In the genomic region with DNA sequence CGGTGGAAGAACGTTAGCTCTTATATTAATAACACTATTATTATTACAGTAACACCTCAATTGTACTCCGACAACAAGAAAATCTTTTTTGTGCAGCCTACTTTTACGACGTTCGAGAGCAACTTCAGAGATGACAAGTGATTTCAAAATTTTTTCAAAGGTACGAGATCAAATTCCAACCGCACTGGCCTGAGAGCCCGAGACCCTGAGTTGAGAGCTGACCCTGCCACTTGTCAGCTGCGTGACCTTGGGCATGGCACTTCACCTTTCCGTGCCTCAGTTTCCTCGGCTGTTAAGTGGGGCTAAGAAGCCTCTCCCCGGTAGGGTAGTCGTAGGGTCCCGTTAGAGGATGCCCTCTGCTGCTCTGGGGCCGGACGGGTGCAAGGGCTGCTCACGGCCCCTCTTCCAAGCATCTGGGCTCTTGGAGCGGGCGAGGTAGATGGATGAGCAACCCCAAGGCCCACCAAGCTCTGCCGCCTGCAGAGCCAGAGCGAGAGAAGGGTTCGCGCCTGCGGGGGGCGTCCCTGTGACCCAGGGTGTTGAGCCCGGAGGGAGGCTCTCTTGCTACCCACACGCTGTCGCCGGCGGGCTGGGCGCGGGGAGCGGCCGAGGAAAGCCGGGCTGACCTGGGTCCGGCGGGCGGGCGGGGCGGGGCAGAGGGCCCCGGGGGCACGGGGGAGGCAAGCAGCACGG, we compare ENCODE assay signal across 1 cellular context.
TF ChIP-seq lines count a peak whose summit lies in the region.

No MANE protein-coding gene starts in this region.

TF ChIP-seq in HepG2, 621 proteins besides CTCF, POLR2A, EP300 and RAD21 (continues in another document):
- TF ChIP-seq ZFP82 (CRISPR knock-in tag; IDR thresholded peaks at IDR 0.05; ENCODE audit: borderline replicate concordance) (peak; percentile 91), HES4 (CRISPR knock-in tag; IDR thresholded peaks at IDR 0.05; ENCODE audit: borderline replicate concordance) (no peak; the same call in 1 of the 2 replicates), CCDC6 (CRISPR knock-in tag; IDR thresholded peaks at IDR 0.05) (no peak), NFE2L2 (IDR thresholded peaks at IDR 0.05; ENCODE audit: low read length) (no peak), ZMYM3 (CRISPR knock-in tag; IDR thresholded peaks at IDR 0.05) (peak; percentile 88), MTA1 (CRISPR knock-in tag; IDR thresholded peaks at IDR 0.05; ENCODE audit: borderline replicate concordance) (peak; percentile 82; the same call in 1 of the 2 replicates), GPN1 (CRISPR knock-in tag; IDR thresholded peaks at IDR 0.05; ENCODE audit: borderline replicate concordance) (0 out of 2 replicates have a peak, but pooled peaks have one; percentile 37), ZNF337 (CRISPR knock-in tag; IDR thresholded peaks at IDR 0.05; ENCODE audit: borderline replicate concordance, low read depth) (0 out of 2 replicates have a peak, but pooled peaks have one; percentile 51), SALL1 (CRISPR knock-in tag; IDR thresholded peaks at IDR 0.05) (peak; percentile 57), ISX (CRISPR knock-in tag; conservative IDR thresholded peaks at IDR 0.05) (0 out of 2 replicates have a peak, but pooled peaks have one; percentile 29), ATF7-NPFF (CRISPR knock-in tag; IDR thresholded peaks at IDR 0.05; ENCODE audit: low read depth) (no peak), DMAP1 (CRISPR knock-in tag; IDR thresholded peaks at IDR 0.05) (no peak), ZNF44 (CRISPR knock-in tag; IDR thresholded peaks at IDR 0.05) (peak; percentile 76; the same call in 1 of the 2 replicates), POGZ (CRISPR knock-in tag; IDR thresholded peaks at IDR 0.05) (no peak), ZNF253 (CRISPR knock-in tag; IDR thresholded peaks at IDR 0.05; ENCODE audit: borderline replicate concordance) (no peak), BORCS8-MEF2B (CRISPR knock-in tag; IDR thresholded peaks at IDR 0.05) (peak; percentile 80; the same call in 1 of the 2 replicates), TRIM22 (IDR thresholded peaks at IDR 0.05) (no peak), SMAD3 (CRISPR knock-in tag; IDR thresholded peaks at IDR 0.05) (peak; percentile 44; the same call in 1 of the 2 replicates), ZSCAN31 (CRISPR knock-in tag; IDR thresholded peaks at IDR 0.05; ENCODE audit: low read depth) (0 out of 2 replicates have a peak, but pooled peaks have one; percentile 28), AGO1 (IDR thresholded peaks at IDR 0.05; ENCODE audit: low read depth, low read length, poor library complexity, severe bottlenecking) (peak; percentile 70), MED13 (CRISPR knock-in tag; IDR thresholded peaks at IDR 0.05) (peak; percentile 45; the same call in 1 of the 2 replicates)
- TF ChIP-seq, protein P1, sequence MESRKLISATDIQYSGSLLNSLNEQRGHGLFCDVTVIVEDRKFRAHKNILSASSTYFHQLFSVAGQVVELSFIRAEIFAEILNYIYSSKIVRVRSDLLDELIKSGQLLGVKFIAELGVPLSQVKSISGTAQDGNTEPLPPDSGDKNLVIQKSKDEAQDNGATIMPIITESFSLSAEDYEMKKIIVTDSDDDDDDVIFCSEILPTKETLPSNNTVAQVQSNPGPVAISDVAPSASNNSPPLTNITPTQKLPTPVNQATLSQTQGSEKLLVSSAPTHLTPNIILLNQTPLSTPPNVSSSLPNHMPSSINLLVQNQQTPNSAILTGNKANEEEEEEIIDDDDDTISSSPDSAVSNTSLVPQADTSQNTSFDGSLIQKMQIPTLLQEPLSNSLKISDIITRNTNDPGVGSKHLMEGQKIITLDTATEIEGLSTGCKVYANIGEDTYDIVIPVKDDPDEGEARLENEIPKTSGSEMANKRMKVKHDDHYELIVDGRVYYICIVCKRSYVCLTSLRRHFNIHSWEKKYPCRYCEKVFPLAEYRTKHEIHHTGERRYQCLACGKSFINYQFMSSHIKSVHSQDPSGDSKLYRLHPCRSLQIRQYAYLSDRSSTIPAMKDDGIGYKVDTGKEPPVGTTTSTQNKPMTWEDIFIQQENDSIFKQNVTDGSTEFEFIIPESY (CRISPR knock-in tag; IDR thresholded peaks at IDR 0.05), result no peak
- TF ChIP-seq, protein P2, sequence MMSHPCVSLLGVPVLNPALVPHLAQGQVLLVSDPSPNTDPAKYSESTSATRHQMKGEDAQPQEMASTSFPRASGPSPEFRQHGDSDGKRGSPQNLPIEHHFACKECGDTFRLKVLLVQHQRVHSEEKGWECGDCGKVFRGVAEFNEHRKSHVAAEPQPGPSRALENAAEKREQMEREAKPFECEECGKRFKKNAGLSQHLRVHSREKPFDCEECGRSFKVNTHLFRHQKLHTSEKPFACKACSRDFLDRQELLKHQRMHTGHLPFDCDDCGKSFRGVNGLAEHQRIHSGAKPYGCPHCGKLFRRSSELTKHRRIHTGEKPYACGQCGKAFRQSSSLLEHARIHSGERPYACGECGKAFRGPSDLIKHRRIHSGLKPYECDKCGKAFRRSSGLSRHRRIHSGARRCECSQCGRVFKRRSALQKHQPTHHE (CRISPR knock-in tag; IDR thresholded peaks at IDR 0.05; ENCODE audit: borderline replicate concordance), result no peak
- TF ChIP-seq, protein P3, sequence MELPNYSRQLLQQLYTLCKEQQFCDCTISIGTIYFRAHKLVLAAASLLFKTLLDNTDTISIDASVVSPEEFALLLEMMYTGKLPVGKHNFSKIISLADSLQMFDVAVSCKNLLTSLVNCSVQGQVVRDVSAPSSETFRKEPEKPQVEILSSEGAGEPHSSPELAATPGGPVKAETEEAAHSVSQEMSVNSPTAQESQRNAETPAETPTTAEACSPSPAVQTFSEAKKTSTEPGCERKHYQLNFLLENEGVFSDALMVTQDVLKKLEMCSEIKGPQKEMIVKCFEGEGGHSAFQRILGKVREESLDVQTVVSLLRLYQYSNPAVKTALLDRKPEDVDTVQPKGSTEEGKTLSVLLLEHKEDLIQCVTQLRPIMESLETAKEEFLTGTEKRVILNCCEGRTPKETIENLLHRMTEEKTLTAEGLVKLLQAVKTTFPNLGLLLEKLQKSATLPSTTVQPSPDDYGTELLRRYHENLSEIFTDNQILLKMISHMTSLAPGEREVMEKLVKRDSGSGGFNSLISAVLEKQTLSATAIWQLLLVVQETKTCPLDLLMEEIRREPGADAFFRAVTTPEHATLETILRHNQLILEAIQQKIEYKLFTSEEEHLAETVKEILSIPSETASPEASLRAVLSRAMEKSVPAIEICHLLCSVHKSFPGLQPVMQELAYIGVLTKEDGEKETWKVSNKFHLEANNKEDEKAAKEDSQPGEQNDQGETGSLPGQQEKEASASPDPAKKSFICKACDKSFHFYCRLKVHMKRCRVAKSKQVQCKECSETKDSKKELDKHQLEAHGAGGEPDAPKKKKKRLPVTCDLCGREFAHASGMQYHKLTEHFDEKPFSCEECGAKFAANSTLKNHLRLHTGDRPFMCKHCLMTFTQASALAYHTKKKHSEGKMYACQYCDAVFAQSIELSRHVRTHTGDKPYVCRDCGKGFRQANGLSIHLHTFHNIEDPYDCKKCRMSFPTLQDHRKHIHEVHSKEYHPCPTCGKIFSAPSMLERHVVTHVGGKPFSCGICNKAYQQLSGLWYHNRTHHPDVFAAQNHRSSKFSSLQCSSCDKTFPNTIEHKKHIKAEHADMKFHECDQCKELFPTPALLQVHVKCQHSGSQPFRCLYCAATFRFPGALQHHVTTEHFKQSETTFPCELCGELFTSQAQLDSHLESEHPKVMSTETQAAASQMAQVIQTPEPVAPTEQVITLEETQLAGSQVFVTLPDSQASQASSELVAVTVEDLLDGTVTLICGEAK (IDR thresholded peaks at IDR 0.05), result no peak
- TF ChIP-seq, protein P3 (CRISPR knock-in tag; IDR thresholded peaks at IDR 0.05), result no peak; the same call in 1 of the 2 replicates
- TF ChIP-seq, protein P4, sequence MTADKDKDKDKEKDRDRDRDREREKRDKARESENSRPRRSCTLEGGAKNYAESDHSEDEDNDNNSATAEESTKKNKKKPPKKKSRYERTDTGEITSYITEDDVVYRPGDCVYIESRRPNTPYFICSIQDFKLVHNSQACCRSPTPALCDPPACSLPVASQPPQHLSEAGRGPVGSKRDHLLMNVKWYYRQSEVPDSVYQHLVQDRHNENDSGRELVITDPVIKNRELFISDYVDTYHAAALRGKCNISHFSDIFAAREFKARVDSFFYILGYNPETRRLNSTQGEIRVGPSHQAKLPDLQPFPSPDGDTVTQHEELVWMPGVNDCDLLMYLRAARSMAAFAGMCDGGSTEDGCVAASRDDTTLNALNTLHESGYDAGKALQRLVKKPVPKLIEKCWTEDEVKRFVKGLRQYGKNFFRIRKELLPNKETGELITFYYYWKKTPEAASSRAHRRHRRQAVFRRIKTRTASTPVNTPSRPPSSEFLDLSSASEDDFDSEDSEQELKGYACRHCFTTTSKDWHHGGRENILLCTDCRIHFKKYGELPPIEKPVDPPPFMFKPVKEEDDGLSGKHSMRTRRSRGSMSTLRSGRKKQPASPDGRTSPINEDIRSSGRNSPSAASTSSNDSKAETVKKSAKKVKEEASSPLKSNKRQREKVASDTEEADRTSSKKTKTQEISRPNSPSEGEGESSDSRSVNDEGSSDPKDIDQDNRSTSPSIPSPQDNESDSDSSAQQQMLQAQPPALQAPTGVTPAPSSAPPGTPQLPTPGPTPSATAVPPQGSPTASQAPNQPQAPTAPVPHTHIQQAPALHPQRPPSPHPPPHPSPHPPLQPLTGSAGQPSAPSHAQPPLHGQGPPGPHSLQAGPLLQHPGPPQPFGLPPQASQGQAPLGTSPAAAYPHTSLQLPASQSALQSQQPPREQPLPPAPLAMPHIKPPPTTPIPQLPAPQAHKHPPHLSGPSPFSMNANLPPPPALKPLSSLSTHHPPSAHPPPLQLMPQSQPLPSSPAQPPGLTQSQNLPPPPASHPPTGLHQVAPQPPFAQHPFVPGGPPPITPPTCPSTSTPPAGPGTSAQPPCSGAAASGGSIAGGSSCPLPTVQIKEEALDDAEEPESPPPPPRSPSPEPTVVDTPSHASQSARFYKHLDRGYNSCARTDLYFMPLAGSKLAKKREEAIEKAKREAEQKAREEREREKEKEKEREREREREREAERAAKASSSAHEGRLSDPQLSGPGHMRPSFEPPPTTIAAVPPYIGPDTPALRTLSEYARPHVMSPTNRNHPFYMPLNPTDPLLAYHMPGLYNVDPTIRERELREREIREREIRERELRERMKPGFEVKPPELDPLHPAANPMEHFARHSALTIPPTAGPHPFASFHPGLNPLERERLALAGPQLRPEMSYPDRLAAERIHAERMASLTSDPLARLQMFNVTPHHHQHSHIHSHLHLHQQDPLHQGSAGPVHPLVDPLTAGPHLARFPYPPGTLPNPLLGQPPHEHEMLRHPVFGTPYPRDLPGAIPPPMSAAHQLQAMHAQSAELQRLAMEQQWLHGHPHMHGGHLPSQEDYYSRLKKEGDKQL (CRISPR knock-in tag; IDR thresholded peaks at IDR 0.05; ENCODE audit: low read depth), result no peak
- TF ChIP-seq, protein P5, sequence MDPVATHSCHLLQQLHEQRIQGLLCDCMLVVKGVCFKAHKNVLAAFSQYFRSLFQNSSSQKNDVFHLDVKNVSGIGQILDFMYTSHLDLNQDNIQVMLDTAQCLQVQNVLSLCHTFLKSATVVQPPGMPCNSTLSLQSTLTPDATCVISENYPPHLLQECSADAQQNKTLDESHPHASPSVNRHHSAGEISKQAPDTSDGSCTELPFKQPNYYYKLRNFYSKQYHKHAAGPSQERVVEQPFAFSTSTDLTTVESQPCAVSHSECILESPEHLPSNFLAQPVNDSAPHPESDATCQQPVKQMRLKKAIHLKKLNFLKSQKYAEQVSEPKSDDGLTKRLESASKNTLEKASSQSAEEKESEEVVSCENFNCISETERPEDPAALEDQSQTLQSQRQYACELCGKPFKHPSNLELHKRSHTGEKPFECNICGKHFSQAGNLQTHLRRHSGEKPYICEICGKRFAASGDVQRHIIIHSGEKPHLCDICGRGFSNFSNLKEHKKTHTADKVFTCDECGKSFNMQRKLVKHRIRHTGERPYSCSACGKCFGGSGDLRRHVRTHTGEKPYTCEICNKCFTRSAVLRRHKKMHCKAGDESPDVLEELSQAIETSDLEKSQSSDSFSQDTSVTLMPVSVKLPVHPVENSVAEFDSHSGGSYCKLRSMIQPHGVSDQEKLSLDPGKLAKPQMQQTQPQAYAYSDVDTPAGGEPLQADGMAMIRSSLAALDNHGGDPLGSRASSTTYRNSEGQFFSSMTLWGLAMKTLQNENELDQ (CRISPR knock-in tag; IDR thresholded peaks at IDR 0.05; ENCODE audit: borderline replicate concordance), result 0 out of 2 replicates have a peak, but pooled peaks have one; percentile 9
